ENCODE assay signal across 14 cellular contexts in genomic region chr14:99221445-99221844, GRCh38. TPM values are rescaled to one million over a fixed set of nuclear protein-coding genes. Genes with fewer than 3 reads are reported as not detected.
A peak's percentile ranks its signal among the peaks of the same experiment; 100 is the strongest.
DNase-seq lines count a peak whose midpoint lies in the region; ATAC-seq and TF ChIP-seq lines count a peak whose summit lies in the region.
"Had no signal": no experiment of that assay in that cellular context is flagged by ENCODE, and none has a peak within 500 bp of the region (broad histone marks: within the 10 kb centered on the region; RNA-seq: fewer than 3 reads in every experiment).

No MANE protein-coding gene starts in this region.

- H3K4me3 Mint-ChIP-seq in activated CD4-positive, alpha-beta T cell treated with anti-CD3 and anti-CD28 coated beads, Interleukin-2, amount 10 ng/mL, durations not matched to agents 24 days and 14 days = no peak overlapping the region
- no peak overlapping the region for H3K4me3 Mint-ChIP-seq in stimulated activated naive CD8-positive, alpha-beta T cell treated with anti-CD3 and anti-CD28 coated beads, Interleukin-15, Interleukin-2, amounts not matched to agents 100 ng/mL and 50 ng/mL, for 24 hours
- peak overlapping the region in 1 of 2 donors; percentile 10 for H3K4me3 Mint-ChIP-seq in stimulated activated naive CD8-positive, alpha-beta T cell treated with anti-CD3 and anti-CD28 coated beads, Interleukin-15, amount 100 ng/mL, for 72 hours
- H3K4me3 Mint-ChIP-seq in activated naive CD8-positive, alpha-beta T cell treated with anti-CD3 and anti-CD28 coated beads, Interleukin-2, amount 50 U/mL, for 24 hours = no peak overlapping the region
- H3K4me3 Mint-ChIP-seq in type B pancreatic cell = no peak overlapping the region

- no peak for DNase-seq in activated CD4-positive, alpha-beta T cell treated with anti-CD3 and anti-CD28 coated beads, Interleukin-2, amount 10 ng/mL, durations not matched to agents 24 days and 14 days
- DNase-seq in activated CD4-positive, alpha-beta T cell treated with anti-CD3 and anti-CD28 coated beads for 1 hour = no peak
- DNase-seq in stimulated activated naive CD8-positive, alpha-beta T cell treated with anti-CD3 and anti-CD28 coated beads, Interleukin-15, amount 100 ng/mL, for 72 hours = no peak
- no peak for DNase-seq in activated naive CD8-positive, alpha-beta T cell treated with anti-CD3 and anti-CD28 coated beads, Interleukin-2, amount 50 U/mL, for 24 hours
- peak; percentile 61 for DNase-seq in type B pancreatic cell (ENCODE audit: extremely low spot score, unreplicated experiment)
- no peak for DNase-seq in COR-L47 (lab: John Stamatoyannopoulos, UW)
- no peak for DNase-seq in MV-4-11 (lab: John Stamatoyannopoulos, UW)
- DNase-seq: DMS79 treated with DMSO at 0.1 percent for 48 hours, MG63, NCI-H1105, NCI-H187, NCI-H446 treated with DMSO at 0.1 percent for 48 hours, NCI-H774 had no signal

- H3K27me3 Mint-ChIP-seq in activated CD4-positive, alpha-beta T cell treated with anti-CD3 and anti-CD28 coated beads, Interleukin-2, amount 10 ng/mL, durations not matched to agents 24 days and 14 days = no peaks in the 10 kb centered on the region
- H3K27me3 Mint-ChIP-seq in stimulated activated naive CD8-positive, alpha-beta T cell treated with anti-CD3 and anti-CD28 coated beads, Interleukin-15, Interleukin-2, amounts not matched to agents 100 ng/mL and 50 ng/mL, for 24 hours = no peaks in the 10 kb centered on the region
- no peaks in the 10 kb centered on the region for H3K27me3 Mint-ChIP-seq in stimulated activated naive CD8-positive, alpha-beta T cell treated with anti-CD3 and anti-CD28 coated beads, Interleukin-15, amount 100 ng/mL, for 72 hours
- H3K27me3 Mint-ChIP-seq in activated naive CD8-positive, alpha-beta T cell treated with anti-CD3 and anti-CD28 coated beads, Interleukin-2, amount 50 U/mL, for 24 hours = no peaks in the 10 kb centered on the region
- no peaks in the 10 kb centered on the region for H3K27me3 Mint-ChIP-seq in type B pancreatic cell

- no peak for TF ChIP-seq CTCF in type B pancreatic cell (conservative IDR thresholded peaks at IDR 0.05)

- H3K9me3 Mint-ChIP-seq in activated CD4-positive, alpha-beta T cell treated with anti-CD3 and anti-CD28 coated beads, Interleukin-2, amount 10 ng/mL, durations not matched to agents 24 days and 14 days = no peaks in the 10 kb centered on the region
- no peaks in the 10 kb centered on the region for H3K9me3 Mint-ChIP-seq in stimulated activated naive CD8-positive, alpha-beta T cell treated with anti-CD3 and anti-CD28 coated beads, Interleukin-15, Interleukin-2, amounts not matched to agents 100 ng/mL and 50 ng/mL, for 24 hours
- H3K9me3 Mint-ChIP-seq in stimulated activated naive CD8-positive, alpha-beta T cell treated with anti-CD3 and anti-CD28 coated beads, Interleukin-15, amount 100 ng/mL, for 72 hours = no peaks in the 10 kb centered on the region
- H3K9me3 Mint-ChIP-seq in activated naive CD8-positive, alpha-beta T cell treated with anti-CD3 and anti-CD28 coated beads, Interleukin-2, amount 50 U/mL, for 24 hours = no peaks in the 10 kb centered on the region
- no peaks in the 10 kb centered on the region for H3K9me3 Mint-ChIP-seq in type B pancreatic cell

- H3K4me1 Mint-ChIP-seq in activated CD4-positive, alpha-beta T cell treated with anti-CD3 and anti-CD28 coated beads, Interleukin-2, amount 10 ng/mL, durations not matched to agents 24 days and 14 days = peaks cover 81% of the 10 kb centered on the region
- H3K4me1 Mint-ChIP-seq in stimulated activated naive CD8-positive, alpha-beta T cell treated with anti-CD3 and anti-CD28 coated beads, Interleukin-15, Interleukin-2, amounts not matched to agents 100 ng/mL and 50 ng/mL, for 24 hours (ENCODE audit: low read depth) = peaks cover 93% of the 10 kb centered on the region
- H3K4me1 Mint-ChIP-seq in stimulated activated naive CD8-positive, alpha-beta T cell treated with anti-CD3 and anti-CD28 coated beads, Interleukin-15, amount 100 ng/mL, for 72 hours = peaks cover 98% of the 10 kb centered on the region
- peaks cover 92% of the 10 kb centered on the region for H3K4me1 Mint-ChIP-seq in activated naive CD8-positive, alpha-beta T cell treated with anti-CD3 and anti-CD28 coated beads, Interleukin-2, amount 50 U/mL, for 24 hours
- peaks cover 19% of the 10 kb centered on the region for H3K4me1 Mint-ChIP-seq in type B pancreatic cell (ENCODE audit: unreplicated experiment)

- intact Hi-C loops in activated CD4-positive, alpha-beta T cell treated with anti-CD3 and anti-CD28 coated beads, Interleukin-2, amount 10 ng/mL, durations not matched to agents 24 days and 14 days (cut with micrococcal nuclease) = no loop called here

- peaks cover 47% of the 10 kb centered on the region for H3K36me3 Mint-ChIP-seq in activated CD4-positive, alpha-beta T cell treated with anti-CD3 and anti-CD28 coated beads, Interleukin-2, amount 10 ng/mL, durations not matched to agents 24 days and 14 days (ENCODE audit: low read depth)
- peaks cover 30% of the 10 kb centered on the region for H3K36me3 Mint-ChIP-seq in stimulated activated naive CD8-positive, alpha-beta T cell treated with anti-CD3 and anti-CD28 coated beads, Interleukin-15, Interleukin-2, amounts not matched to agents 100 ng/mL and 50 ng/mL, for 24 hours (ENCODE audit: low read depth)
- peaks cover 35% of the 10 kb centered on the region for H3K36me3 Mint-ChIP-seq in activated naive CD8-positive, alpha-beta T cell treated with anti-CD3 and anti-CD28 coated beads, Interleukin-2, amount 50 U/mL, for 24 hours (ENCODE audit: low read depth)
- peaks cover 11% of the 10 kb centered on the region for H3K36me3 Mint-ChIP-seq in type B pancreatic cell

- H3K27ac Mint-ChIP-seq in activated CD4-positive, alpha-beta T cell treated with anti-CD3 and anti-CD28 coated beads, Interleukin-2, amount 10 ng/mL, durations not matched to agents 24 days and 14 days = peak overlapping the region; percentile 29
- peak overlapping the region; percentile 70 for H3K27ac Mint-ChIP-seq in stimulated activated naive CD8-positive, alpha-beta T cell treated with anti-CD3 and anti-CD28 coated beads, Interleukin-15, Interleukin-2, amounts not matched to agents 100 ng/mL and 50 ng/mL, for 24 hours
- peak overlapping the region in 1 of 2 donors; percentile 9 for H3K27ac Mint-ChIP-seq in stimulated activated naive CD8-positive, alpha-beta T cell treated with anti-CD3 and anti-CD28 coated beads, Interleukin-15, amount 100 ng/mL, for 72 hours
- peak overlapping the region; percentile 80 for H3K27ac Mint-ChIP-seq in activated naive CD8-positive, alpha-beta T cell treated with anti-CD3 and anti-CD28 coated beads, Interleukin-2, amount 50 U/mL, for 24 hours
- no peak overlapping the region for H3K27ac Mint-ChIP-seq in type B pancreatic cell

- no peak for ATAC-seq in stimulated activated naive CD8-positive, alpha-beta T cell treated with anti-CD3 and anti-CD28 coated beads, Interleukin-15, amount 100 ng/mL, for 72 hours
- ATAC-seq in activated naive CD8-positive, alpha-beta T cell treated with anti-CD3 and anti-CD28 coated beads, Interleukin-2, amount 50 U/mL, for 24 hours = no peak

RNA-seq across cellular contexts. Expression of gene BCL11B, which starts 50.6 kb away (rescaled TPM):
- total RNA-seq in activated CD4-positive, alpha-beta T cell treated with anti-CD3 and anti-CD28 coated beads, Interleukin-2, amount 10 ng/mL, durations not matched to agents 24 days and 14 days = 48.2 and 48.5 TPM in 2 replicates
- 11.4 and 32.0 TPM in 2 replicates for total RNA-seq in type B pancreatic cell (ENCODE audit: low replicate concordance)
